9 cellular contexts compared by ENCODE assay signal in the genomic region with DNA sequence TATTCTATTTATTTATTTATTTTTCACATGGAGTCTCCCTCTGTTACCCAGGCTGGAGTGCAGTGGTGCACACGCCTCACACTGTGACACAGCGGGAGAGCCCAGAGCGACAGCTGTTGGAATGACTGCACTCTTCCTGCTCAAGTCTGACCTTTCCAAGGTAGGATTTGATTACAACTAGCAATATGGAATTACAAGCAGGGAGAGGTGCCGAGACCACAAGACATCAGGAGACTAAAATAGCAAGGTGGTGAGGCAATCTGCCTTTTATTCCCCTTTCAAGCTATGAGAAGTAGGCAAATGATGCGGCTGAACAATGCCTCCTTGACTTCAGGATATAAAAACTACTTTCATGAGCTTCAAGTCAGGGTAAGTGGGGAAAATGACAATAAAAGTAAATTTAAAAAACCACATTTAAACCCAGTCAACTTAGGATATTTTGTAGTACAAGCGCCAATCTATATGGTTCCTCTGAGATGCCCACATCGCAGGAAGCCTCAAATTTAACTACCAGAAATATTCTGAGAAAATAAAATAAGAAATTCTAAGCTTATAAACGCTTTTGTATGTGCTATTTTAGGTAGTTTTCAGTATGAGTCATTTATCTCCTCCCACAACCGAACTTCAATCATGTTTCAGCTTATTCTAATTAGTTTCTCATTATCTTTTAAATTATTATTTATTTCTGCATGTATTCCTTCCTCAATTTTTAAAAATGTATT.
A peak's percentile ranks its signal among the peaks of the same experiment; 100 is the strongest.
DNase-seq lines count a peak whose midpoint lies in the region; ATAC-seq and TF ChIP-seq lines count a peak whose summit lies in the region.
"Had no signal": no experiment of that assay in that cellular context is flagged by ENCODE, and none has a peak within 500 bp of the region (broad histone marks: within the 10 kb centered on the region; RNA-seq: fewer than 3 reads in every experiment).

No MANE protein-coding gene starts in this region.

- no peaks in the 10 kb centered on the region for H3K9me3 ChIP-seq in BLaER1

- ATAC-seq in HG03469 (IDR thresholded peaks at IDR 0.05; ENCODE audit: unreplicated experiment): no peak

- H4K20me1 ChIP-seq in BLaER1: no peaks in the 10 kb centered on the region

- no peak overlapping the region for H3K27ac ChIP-seq in BLaER1

- H3K4me3 ChIP-seq in BLaER1 (no peak overlapping the region), fibroblast of mammary gland (ENCODE audit: control insufficient read depth, low read depth, low read length) (no peak overlapping the region)

- peaks cover 8% of the 10 kb centered on the region for H3K4me1 ChIP-seq in BLaER1

- H3K4me2 ChIP-seq in BLaER1: peak overlapping the region; percentile 37

- no peaks in the 10 kb centered on the region for H3K27me3 ChIP-seq in BLaER1

- DNase-seq in H4 (ENCODE audit: low spot score): peak; percentile 85
- peak; percentile 42 for DNase-seq in NCI-H510A treated with DMSO at 0.1 percent for 48 hours (lab: John Stamatoyannopoulos, UW)
- peak; percentile 69 for DNase-seq in fibroblast of mammary gland (ENCODE audit: low read depth)
- DNase-seq in activated CD4-positive, alpha-beta T cell treated with anti-CD3 and anti-CD28 coated beads for 48 hours: no peak
- no peak for DNase-seq in putamen (ENCODE audit: low spot score)
- no peak for DNase-seq in activated naive CD4-positive, alpha-beta T cell treated with Interleukin-2 at 50 U/mL for 16 hours
- DNase-seq: DMS79 treated with DMSO at 0.1 percent for 48 hours had no signal

- no peak for TF ChIP-seq CTCF in fibroblast of mammary gland (conservative IDR thresholded peaks at IDR 0.05; ENCODE audit: control insufficient read depth, insufficient read depth, low read depth, low read length)

- no peaks in the 10 kb centered on the region for H3K36me3 ChIP-seq in BLaER1

- no peak overlapping the region for H3K9ac ChIP-seq in BLaER1

Comparison
In these comparisons a context has a peak if more than half of its experiments do, and no peak if none do; other contexts are left out.
1. DNase-seq: peak in H4 (single experiment), NCI-H510A treated with DMSO at 0.1 percent for 48 hours (single experiment) and fibroblast of mammary gland (single experiment); none in activated CD4-positive, alpha-beta T cell treated with anti-CD3 and anti-CD28 coated beads for 48 hours (single experiment), putamen (single experiment) and activated naive CD4-positive, alpha-beta T cell treated with Interleukin-2 at 50 U/mL for 16 hours (single experiment).